23 cellular contexts compared by ENCODE assay signal in genomic region chr7:3179456-3179855, GRCh38.
"Had no signal": no experiment of that assay in that cellular context is flagged by ENCODE, and none has a peak within 500 bp of the region (broad histone marks: within the 10 kb centered on the region; RNA-seq: fewer than 3 reads in every experiment).

No MANE protein-coding gene starts in this region.

- H3K27ac ChIP-seq: adrenal gland, Peyer's patch had no signal

- H3K4me3 ChIP-seq: adrenal gland, Peyer's patch had no signal

- ATAC-seq: activated CD8-positive, alpha-beta T cell treated with anti-CD3 and anti-CD28 coated beads, Interleukin-2, amount 10 ng/mL, durations not matched to agents 7 days and 5 days; WTC11 had no signal

- H3K36me3 ChIP-seq: adrenal gland, Peyer's patch had no signal

- H3K4me1 Mint-ChIP-seq: activated naive CD8-positive, alpha-beta T cell treated with anti-CD3 and anti-CD28 coated beads, Interleukin-2, amount 10 ng/mL, durations not matched to agents 7 days and 5 days had no signal

- H3K4me1 ChIP-seq: adrenal gland, Peyer's patch had no signal

- H3K9me3 ChIP-seq: adrenal gland, Peyer's patch had no signal

- H3K36me3 Mint-ChIP-seq: activated naive CD8-positive, alpha-beta T cell treated with anti-CD3 and anti-CD28 coated beads, Interleukin-2, amount 10 ng/mL, durations not matched to agents 7 days and 5 days had no signal

- H3K4me3 Mint-ChIP-seq: activated CD8-positive, alpha-beta T cell treated with anti-CD3 and anti-CD28 coated beads, Interleukin-2, amount 10 ng/mL, durations not matched to agents 7 days and 5 days; activated naive CD8-positive, alpha-beta T cell treated with anti-CD3 and anti-CD28 coated beads, Interleukin-2, amount 10 ng/mL, durations not matched to agents 7 days and 5 days; T-helper 1 cell treated with Interleukin-12 subunit alpha and Interleukin-12 subunit beta and Interleukin-4 antibody, amounts not matched to agents 30 μg/mL and 1 μg/mL, for 36 hours; WTC11 had no signal

- H3K27ac Mint-ChIP-seq: activated CD8-positive, alpha-beta T cell treated with anti-CD3 and anti-CD28 coated beads, Interleukin-2, amount 10 ng/mL, durations not matched to agents 7 days and 5 days; activated naive CD8-positive, alpha-beta T cell treated with anti-CD3 and anti-CD28 coated beads, Interleukin-2, amount 10 ng/mL, durations not matched to agents 7 days and 5 days; T-helper 1 cell treated with Interleukin-12 subunit alpha and Interleukin-12 subunit beta and Interleukin-4 antibody, amounts not matched to agents 30 μg/mL and 1 μg/mL, for 36 hours; WTC11 had no signal

- H3K9me3 Mint-ChIP-seq: activated naive CD8-positive, alpha-beta T cell treated with anti-CD3 and anti-CD28 coated beads, Interleukin-2, amount 10 ng/mL, durations not matched to agents 7 days and 5 days; T-helper 1 cell treated with Interleukin-12 subunit alpha and Interleukin-12 subunit beta and Interleukin-4 antibody, amounts not matched to agents 30 μg/mL and 1 μg/mL, for 36 hours had no signal

- H3K27me3 ChIP-seq: adrenal gland, Peyer's patch had no signal

- DNase-seq: activated CD4-positive, alpha-beta T cell treated with anti-CD3 and anti-CD28 coated beads for 48 hours; activated CD4-positive, alpha-beta T cell treated with anti-CD3 and anti-CD28 coated beads, Interleukin-2, amount 50 U/mL, for 4 hours; activated CD4-positive, CD25-positive, alpha-beta regulatory T cell treated with anti-CD3 and anti-CD28 coated beads, Interleukin-2, amount 50 U/mL, for 72 hours; activated CD8-positive, alpha-beta memory T cell treated with anti-CD3 and anti-CD28 coated beads, Interleukin-2, amount 50 U/mL, for 48 hours; activated CD8-positive, alpha-beta T cell treated with anti-CD3 and anti-CD28 coated beads, Interleukin-2, amount 10 ng/mL, durations not matched to agents 7 days and 5 days; activated naive CD4-positive, alpha-beta T cell treated with anti-CD3 and anti-CD28 coated beads, Interleukin-2, amount 50 U/mL, for 16 hours; activated naive CD8-positive, alpha-beta T cell treated with anti-CD3 and anti-CD28 coated beads, Interleukin-2, amount 10 ng/mL, durations not matched to agents 7 days and 5 days; activated T-cell treated with anti-CD3 and anti-CD28 coated beads, Interleukin-2, amount 50 U/mL, for 1 hour; adrenal gland; NCI-H1092 treated with DMSO at 0.1 percent for 48 hours; NCI-H1417 treated with DMSO at 0.1 percent for 48 hours; NCI-H1694; NCI-H2029; NCI-H2107; NCI-H345; NCI-H510A; NCI-H526 treated with DMSO at 0.1 percent for 48 hours; NCI-H82; OCI-M1; SHP77 treated with DMSO at 0.1 percent for 48 hours had no signal
